Comparison of ENCODE assay signal across 26 cellular contexts in genomic region chr5:103247120-103247519, GRCh38.
"Had no signal": no experiment of that assay in that cellular context is flagged by ENCODE, and none has a peak within 500 bp of the region (broad histone marks: within the 10 kb centered on the region; RNA-seq: fewer than 3 reads in every experiment).

No MANE protein-coding gene starts in this region.

- ATAC-seq: activated CD8-positive, alpha-beta T cell treated with anti-CD3 and anti-CD28 coated beads for 36 hours; activated T-cell treated with anti-CD3 and anti-CD28 coated beads, Interleukin-2, amount 50 U/mL, for 72 hours; activated T-helper 17 cell treated with anti-CD3 and anti-CD28 coated beads, Interleukin-2, amount 50 U/mL, for 72 hours; Panc1 had no signal

- H3K4me3 Mint-ChIP-seq: activated CD4-positive, alpha-beta T cell treated with anti-CD3 and anti-CD28 coated beads, Interleukin-2, amount 10 ng/mL, durations not matched to agents 24 days and 14 days; activated CD8-positive, alpha-beta T cell treated with anti-CD3 and anti-CD28 coated beads for 36 hours; activated naive CD8-positive, alpha-beta T cell treated with anti-CD3 and anti-CD28 coated beads for 36 hours; activated T-cell treated with anti-CD3 and anti-CD28 coated beads, Interleukin-2, amount 50 U/mL, for 72 hours; activated T-helper 17 cell treated with anti-CD3 and anti-CD28 coated beads, Interleukin-2, amount 50 U/mL, for 72 hours had no signal

- H3K36me3 ChIP-seq: brain microvascular endothelial cell, colonic mucosa, SJCRH30 had no signal

- H3K9me3 Mint-ChIP-seq: activated CD4-positive, alpha-beta T cell treated with anti-CD3 and anti-CD28 coated beads, Interleukin-2, amount 10 ng/mL, durations not matched to agents 24 days and 14 days; activated CD8-positive, alpha-beta T cell treated with anti-CD3 and anti-CD28 coated beads for 36 hours; activated naive CD8-positive, alpha-beta T cell treated with anti-CD3 and anti-CD28 coated beads for 36 hours had no signal

- H3K9me3 ChIP-seq: colonic mucosa, SJCRH30 had no signal

- H3K4me3 ChIP-seq: colonic mucosa, SJCRH30, SK-N-MC had no signal

- DNase-seq: activated CD4-positive, alpha-beta T cell treated with anti-CD3 and anti-CD28 coated beads, Interleukin-2, amount 10 ng/mL, durations not matched to agents 24 days and 14 days; activated CD4-positive, alpha-beta T cell treated with anti-CD3 and anti-CD28 coated beads, Interleukin-2, amount 50 U/mL, for 4 hours; activated CD8-positive, alpha-beta T cell treated with anti-CD3 and anti-CD28 coated beads for 36 hours; activated effector memory CD4-positive, alpha-beta T cell treated with anti-CD3 and anti-CD28 coated beads, Interleukin-2, amount 50 U/mL, for 16 hours; activated naive CD4-positive, alpha-beta T cell; activated naive CD4-positive, alpha-beta T cell treated with anti-CD3 and anti-CD28 coated beads, Interleukin-2, amount 50 U/mL, for 16 hours; activated naive CD8-positive, alpha-beta T cell treated with anti-CD3 and anti-CD28 coated beads for 36 hours; activated T-cell treated with anti-CD3 and anti-CD28 coated beads, Interleukin-2, amount 50 U/mL, for 1 hour; activated T-cell treated with anti-CD3 and anti-CD28 coated beads, Interleukin-2, amount 50 U/mL, for 72 hours; amniotic stem cell; aorta; brain microvascular endothelial cell; central memory CD4-positive, alpha-beta T cell; colonic mucosa; NCI-H1092; NCI-H1436 treated with DMSO at 0.1 percent for 48 hours; NCI-H1694 treated with DMSO at 0.1 percent for 48 hours; NCI-H2029; NCI-H345; NCI-H524 treated with DMSO at 0.1 percent for 48 hours; SHP77; SJCRH30; T1000 had no signal

- H3K27ac ChIP-seq: brain microvascular endothelial cell, colonic mucosa, SJCRH30, SK-N-MC had no signal

- H3K4me1 ChIP-seq: colonic mucosa, SJCRH30 had no signal

- H3K27me3 ChIP-seq: brain microvascular endothelial cell, colonic mucosa, SJCRH30 had no signal

- H3K27ac Mint-ChIP-seq: activated CD4-positive, alpha-beta T cell treated with anti-CD3 and anti-CD28 coated beads, Interleukin-2, amount 10 ng/mL, durations not matched to agents 24 days and 14 days; activated CD8-positive, alpha-beta T cell treated with anti-CD3 and anti-CD28 coated beads for 36 hours; activated naive CD8-positive, alpha-beta T cell treated with anti-CD3 and anti-CD28 coated beads for 36 hours; activated T-cell treated with anti-CD3 and anti-CD28 coated beads, Interleukin-2, amount 50 U/mL, for 72 hours; activated T-helper 17 cell treated with anti-CD3 and anti-CD28 coated beads, Interleukin-2, amount 50 U/mL, for 72 hours had no signal

- H3K36me3 Mint-ChIP-seq: activated naive CD8-positive, alpha-beta T cell treated with anti-CD3 and anti-CD28 coated beads for 36 hours had no signal
